21 cellular contexts compared by ENCODE assay signal in the genomic region with DNA sequence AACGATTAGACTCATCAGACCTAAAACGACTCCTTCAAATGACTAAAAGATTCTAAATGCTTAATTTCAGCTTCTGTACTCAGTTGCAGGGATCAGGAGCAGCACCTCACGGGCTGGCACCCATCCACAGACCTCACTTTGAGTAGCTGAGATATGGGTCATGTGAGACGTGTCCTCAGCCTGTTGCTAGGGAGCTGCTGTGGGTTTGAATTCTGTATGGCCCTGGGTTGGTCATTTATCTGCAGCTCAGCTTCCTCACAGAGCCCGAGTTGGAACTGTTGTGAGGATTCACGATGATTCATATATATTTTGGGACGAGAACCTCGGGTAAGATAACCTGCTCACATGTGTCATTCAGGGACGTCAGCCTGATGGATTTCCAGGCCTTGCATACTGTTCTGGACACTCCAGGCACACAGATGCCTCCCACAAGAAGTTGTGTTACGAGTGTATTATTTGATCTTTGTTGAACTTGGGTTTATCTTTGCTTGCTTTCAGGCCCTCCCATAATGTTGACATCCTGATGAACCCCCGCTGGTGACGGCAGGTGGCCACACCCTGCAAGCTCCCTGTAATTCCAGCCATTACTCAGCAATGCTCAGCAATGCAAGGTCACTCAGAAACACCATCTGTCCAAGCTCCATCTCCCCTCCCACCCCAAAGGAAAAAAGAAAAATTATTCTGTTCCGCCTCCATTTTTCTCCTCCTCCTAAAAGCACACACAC.
A peak's percentile ranks its signal among the peaks of the same experiment; 100 is the strongest.
DNase-seq lines count a peak whose midpoint lies in the region; ATAC-seq, FAIRE-seq and TF ChIP-seq lines count a peak whose summit lies in the region.
"Had no signal": no experiment of that assay in that cellular context is flagged by ENCODE, and none has a peak within 500 bp of the region (broad histone marks: within the 10 kb centered on the region; RNA-seq: fewer than 3 reads in every experiment).

No MANE protein-coding gene starts in this region.

- ATAC-seq in K562 (peak; percentile 95), GM19351 (IDR thresholded peaks at IDR 0.05; ENCODE audit: unreplicated experiment) (no peak)
- ATAC-seq: body of pancreas, Panc1 had no signal

- H3K4me1 ChIP-seq in K562 (replicated peaks in 1 of 2; ENCODE audit: control insufficient read depth in 2 of 2, insufficient read depth in 2 of 2, low read length in 2 of 2) = peaks cover 13 to 25% of the 10 kb centered on the region in 2 experiments; a peak in 3 of 5 replicates
- H3K4me1 ChIP-seq: body of pancreas, parathyroid adenoma had no signal

- intact Hi-C loops in K562 (cut with micrococcal nuclease) = no loop called here

- POLR2A ChIA-PET in K562 (lab: Yijun Ruan, JAX) = interaction anchor here (0.6 to 2.0 kb wide), 10 partner anchors 8 to 1260 kb away, joined by 3 to 8 read pairs (median 3); no protein-coding TSS in a partner anchor

- H3K9ac ChIP-seq in K562 (ENCODE audit: insufficient read depth in 1 of 2, low read depth in 2 of 2, low read length in 2 of 2) = peak overlapping the region in 1 of 2 experiments; percentile 19; a peak in 2 of 4 replicates
- H3K9ac ChIP-seq: parathyroid adenoma had no signal

- H3K27ac Mint-ChIP-seq in neural crest cell (ENCODE audit: unreplicated experiment) (peak overlapping the region; percentile 3), chondrocyte (ENCODE audit: unreplicated experiment) (no peak overlapping the region)
- H3K27ac Mint-ChIP-seq: activated naive CD8-positive, alpha-beta T cell; CD4-positive, alpha-beta T cell had no signal

- 0 out of 6 replicates have a peak, but pooled peaks of 1 of the 3 experiments have one; percentile 1 for TF ChIP-seq CTCF in K562 (IDR thresholded peaks at IDR 0.05 in 2 of 3, conservative IDR thresholded peaks at IDR 0.05 in 1 of 3; ENCODE audit: insufficient read depth in 2 of 3, low read depth in 1 of 3, low read length in 3 of 3)
- TF ChIP-seq CTCF in neural crest cell (conservative IDR thresholded peaks at IDR 0.05) = no peak
- TF ChIP-seq CTCF in chondrocyte (IDR thresholded peaks at IDR 0.05) = no peak

- H3K27ac ChIP-seq in K562 (ENCODE audit: extremely low read depth, low read depth, low read length) = peak overlapping the region; percentile 69
- H3K27ac ChIP-seq: body of pancreas, parathyroid adenoma had no signal

- H3K4me3 Mint-ChIP-seq in neural crest cell (no peak overlapping the region), chondrocyte (ENCODE audit: unreplicated experiment) (no peak overlapping the region)
- H3K4me3 Mint-ChIP-seq: activated naive CD8-positive, alpha-beta T cell; CD4-positive, alpha-beta T cell had no signal

- H3K79me2 ChIP-seq in K562 (ENCODE audit: control insufficient read depth, insufficient read depth, low read length) = no peaks in the 10 kb centered on the region
- H3K79me2 ChIP-seq: parathyroid adenoma had no signal

- H3K9me3 ChIP-seq in K562 (replicated peaks; ENCODE audit: control insufficient read depth, insufficient read depth, low read depth, low read length) = no peaks in the 10 kb centered on the region
- H3K9me3 ChIP-seq: body of pancreas had no signal

- peak; percentile 75 for TF ChIP-seq EP300 in K562 (IDR thresholded peaks at IDR 0.05; ENCODE audit: low read length)

- H3K36me3 Mint-ChIP-seq in neural crest cell (ENCODE audit: low read depth) (no peaks in the 10 kb centered on the region), chondrocyte (ENCODE audit: low read depth) (no peaks in the 10 kb centered on the region)
- H3K36me3 Mint-ChIP-seq: activated naive CD8-positive, alpha-beta T cell had no signal

- no peaks in the 10 kb centered on the region for H3K36me3 ChIP-seq in K562 (ENCODE audit: control insufficient read depth, insufficient read depth, low read length)

- FAIRE-seq in K562 (lab: Jason Lieb, UNC) = peak; percentile 96
- FAIRE-seq: endometrium, kidney had no signal

- H3K4me1 Mint-ChIP-seq in neural crest cell (peaks cover 6% of the 10 kb centered on the region), chondrocyte (ENCODE audit: low read depth) (no peaks in the 10 kb centered on the region)

- peak overlapping the region; percentile 69 for H3K4me2 ChIP-seq in K562 (ENCODE audit: insufficient read depth, low read length)

- H3K9me3 Mint-ChIP-seq in neural crest cell (peaks cover 2% of the 10 kb centered on the region), chondrocyte (ENCODE audit: low read depth) (no peaks in the 10 kb centered on the region)
- H3K9me3 Mint-ChIP-seq: CD4-positive, alpha-beta T cell had no signal

- H3K27me3 Mint-ChIP-seq in neural crest cell (ENCODE audit: low read depth) = peaks cover 2% of the 10 kb centered on the region
- peaks cover 54% of the 10 kb centered on the region for H3K27me3 Mint-ChIP-seq in chondrocyte (ENCODE audit: low read depth)

- no peak for TF ChIP-seq POLR2A in K562 (conservative IDR thresholded peaks at IDR 0.05)

- DNase-seq in DMS 273 treated with DMSO at 0.1 percent for 48 hours (lab: John Stamatoyannopoulos, UW) = peak; percentile 74
- DNase-seq in NCI-H460 (ENCODE audit: extremely low read depth, low read depth) = peak; percentile 86
- DNase-seq in K562 (ENCODE audit: extremely low read depth in 1 of 4, low spot score in 3 of 4) = peak; percentile 76 to 88 (median 87)
- DNase-seq in neural crest cell (ENCODE audit: low read depth, low spot score) = no peak
- no peak for DNase-seq in AG20443 (ENCODE audit: low spot score)
- no peak for DNase-seq in chondrocyte (ENCODE audit: low spot score)
- no peak for DNase-seq in AG08396 (ENCODE audit: low spot score)
- DNase-seq: activated T-cell treated with anti-CD3 and anti-CD28 coated beads, Interleukin-2, amount 50 U/mL, for 48 hours; body of pancreas; CD4-positive, alpha-beta T cell; cortex of kidney; hypothalamus; kidney; mammary epithelial cell; NCI-H1048; NCI-H2107 had no signal

- H3K9me1 ChIP-seq in K562 (ENCODE audit: control insufficient read depth, insufficient read depth, low read length) = no peaks in the 10 kb centered on the region

- WGBS in K562 (ENCODE audit: insufficient coverage, low coverage, missing lambda C conversion rate) = 1% methylated on average over 13 of the region's 13 CpGs

- no TSS peak for BruUV-seq in K562 (replicated peaks; lab: Mats Ljungman, UMichigan)

- TF ChIP-seq RAD21 in K562 (CRISPR knock-in tag; conservative IDR thresholded peaks at IDR 0.05 in 1 of 2, IDR thresholded peaks at IDR 0.05 in 1 of 2) = 0 out of 4 replicates have a peak, but pooled peaks of 1 of the 2 experiments have one; percentile 5

- 0 out of 2 replicates have a peak, but pooled peaks cover 4% of the 10 kb centered on the region for H4K20me1 ChIP-seq in K562 (replicated peaks; ENCODE audit: control insufficient read depth, insufficient read depth, low read length)

- CTCF ChIA-PET in K562 (lab: Yijun Ruan, JAX; ENCODE audit: low intra/inter-chr PET ratio) = no interaction called here

- no peak overlapping the region for H3K4me3 ChIP-seq in K562
- H3K4me3 ChIP-seq: body of pancreas had no signal

- peaks cover 7 to 42% of the 10 kb centered on the region in 2 experiments; a peak in 4 of 5 replicates for H3K27me3 ChIP-seq in K562 (ENCODE audit: control insufficient read depth in 2 of 2, insufficient read depth in 2 of 2, low read length in 2 of 2)
- H3K27me3 ChIP-seq: body of pancreas had no signal

- in situ Hi-C loops in K562 (cut with MboI) = no loop called here

- H2AFZ ChIP-seq in K562 (ENCODE audit: low read depth, low read length) = peak overlapping the region; percentile 43
- H2AFZ ChIP-seq: parathyroid adenoma had no signal

TF ChIP-seq in K562, 482 proteins besides CTCF, POLR2A, EP300 and RAD21 (continues in another document):
- TF ChIP-seq ZNF518B (CRISPR knock-in tag; IDR thresholded peaks at IDR 0.05) = no peak
- TF ChIP-seq TBP (optimal IDR thresholded peaks at IDR 0.05; ENCODE audit: low read depth, low read length) = no peak
- no peak for TF ChIP-seq DIDO1 (tag; IDR thresholded peaks at IDR 0.05; ENCODE audit: low read depth)
- TF ChIP-seq CHD2 (IDR thresholded peaks at IDR 0.05; ENCODE audit: low read depth, low read length) = no peak

Comparison
In these comparisons a context has a peak if more than half of its experiments do, and no peak if none do; other contexts are left out.
1. DNase-seq: peak in DMS 273 treated with DMSO at 0.1 percent for 48 hours (single experiment), NCI-H460 (single experiment) and K562 (4 of 4); none in neural crest cell (single experiment), AG20443 (single experiment), chondrocyte (single experiment) and AG08396 (single experiment).